ENCODE assay signal across 8 cellular contexts in the genomic region with DNA sequence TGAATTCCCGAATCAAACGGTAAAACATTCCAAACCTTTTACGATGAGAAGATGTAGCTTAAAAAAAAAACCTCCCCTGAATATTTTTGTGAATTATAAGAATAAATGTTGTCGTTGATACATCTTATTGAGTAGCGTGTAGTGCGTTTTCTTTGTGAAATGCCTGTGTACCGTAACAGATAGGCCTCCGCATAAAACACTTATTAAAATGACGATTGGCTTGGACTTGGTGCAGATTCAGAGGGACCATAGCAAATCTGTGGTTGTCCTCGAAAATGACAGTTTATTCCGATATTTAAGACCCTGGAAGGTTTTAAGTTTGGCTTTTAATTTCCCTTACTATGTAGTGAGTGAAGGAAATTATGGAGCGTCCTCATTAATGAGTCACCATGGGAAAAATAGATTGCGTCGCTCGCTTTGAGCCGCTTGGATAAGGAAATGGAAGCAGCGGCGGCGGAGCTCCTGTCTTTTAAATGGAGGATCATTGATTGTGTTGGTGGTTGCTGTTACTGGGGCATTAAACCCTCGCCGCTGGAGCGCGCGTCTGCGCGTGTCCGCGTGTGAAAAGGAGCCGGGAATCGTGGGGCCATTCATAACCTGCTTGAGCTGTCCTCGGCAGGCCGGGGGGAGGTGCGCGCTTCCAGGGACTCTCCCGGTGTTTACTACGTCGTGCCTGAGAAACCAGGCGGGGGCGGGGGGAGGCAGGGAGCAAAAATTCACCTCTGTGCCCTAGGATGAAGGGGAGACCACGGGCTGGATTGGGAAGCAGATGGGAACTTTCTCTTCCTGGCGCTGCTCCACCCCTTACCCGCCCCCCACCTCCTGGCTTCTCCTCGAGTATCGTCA. TPM values are rescaled to one million over a fixed set of nuclear protein-coding genes. Genes with fewer than 3 reads are reported as not detected.
A peak's percentile ranks its signal among the peaks of the same experiment; 100 is the strongest.
DNase-seq lines count a peak whose midpoint lies in the region; ATAC-seq and TF ChIP-seq lines count a peak whose summit lies in the region.

No MANE protein-coding gene starts in this region.

- H3K9me3 ChIP-seq in SK-N-MC (ENCODE audit: low read depth, low read length), result no peaks in the 10 kb centered on the region
- no peaks in the 10 kb centered on the region for H3K9me3 ChIP-seq in transverse colon

- DNase-seq in EL (peak; percentile 91), NCI-H1048 (lab: John Stamatoyannopoulos, UW) (peak; percentile 66), SK-N-MC (ENCODE audit: low read depth, low spot score) (peak; percentile 80), Right ventricle myocardium superior (peak; percentile 87), osteocyte (ENCODE audit: extremely low spot score, unreplicated experiment) (peak; percentile 90), transverse colon (peak; percentile 88)
- peak; percentile 75 for DNase-seq in activated naive CD8-positive, alpha-beta T cell treated with anti-CD3 and anti-CD28 coated beads for 36 hours

- H3K36me3 Mint-ChIP-seq in activated naive CD8-positive, alpha-beta T cell treated with anti-CD3 and anti-CD28 coated beads for 36 hours, result peaks cover 18% of the 10 kb centered on the region
- no peaks in the 10 kb centered on the region for H3K36me3 Mint-ChIP-seq in osteocyte (ENCODE audit: unreplicated experiment)

- TF ChIP-seq EP300 in transverse colon (IDR thresholded peaks at IDR 0.05; ENCODE audit: low read depth), result no peak

- H3K27ac ChIP-seq in SK-N-MC (peak overlapping the region; percentile 95), transverse colon (peak overlapping the region; percentile 94 to 99 (median 98))

- H3K36me3 ChIP-seq in SK-N-MC (ENCODE audit: insufficient read depth, low read length), result no peaks in the 10 kb centered on the region
- H3K36me3 ChIP-seq in transverse colon, result no peaks in the 10 kb centered on the region

- no peaks in the 10 kb centered on the region for H3K9me3 Mint-ChIP-seq in activated naive CD8-positive, alpha-beta T cell treated with anti-CD3 and anti-CD28 coated beads for 36 hours
- H3K9me3 Mint-ChIP-seq in osteocyte (ENCODE audit: unreplicated experiment), result no peaks in the 10 kb centered on the region

- H3K9ac ChIP-seq in SK-N-MC (ENCODE audit: insufficient read length), result peak overlapping the region; percentile 86

- intact Hi-C loops in Right ventricle myocardium superior (cut with DNase I), result loop anchor here (2.0 to 5.0 kb wide), 2 partner anchors 14 to 38 kb away; no protein-coding TSS in a partner anchor
- intact Hi-C loops in transverse colon (cut with DNase I; ENCODE audit: low total_unique reads), result no loop called here

- no peaks in the 10 kb centered on the region for H3K27me3 ChIP-seq in transverse colon

- WGBS in transverse colon (ENCODE audit: low coverage in 1 of 2), 2 donors, result 0% methylated on average over 24 to 44 of the region's 44 CpGs

- H3K27me3 Mint-ChIP-seq in activated naive CD8-positive, alpha-beta T cell treated with anti-CD3 and anti-CD28 coated beads for 36 hours, result no peaks in the 10 kb centered on the region
- H3K27me3 Mint-ChIP-seq in osteocyte (ENCODE audit: unreplicated experiment), result no peaks in the 10 kb centered on the region

- H3K4me3 Mint-ChIP-seq in activated naive CD8-positive, alpha-beta T cell treated with anti-CD3 and anti-CD28 coated beads for 36 hours, result peak overlapping the region; percentile 98
- peak overlapping the region; percentile 98 for H3K4me3 Mint-ChIP-seq in osteocyte (ENCODE audit: unreplicated experiment)

- TF ChIP-seq POLR2A in transverse colon (IDR thresholded peaks at IDR 0.05), result peak; percentile 83

- peaks cover 49% of the 10 kb centered on the region for H3K4me1 Mint-ChIP-seq in activated naive CD8-positive, alpha-beta T cell treated with anti-CD3 and anti-CD28 coated beads for 36 hours
- H3K4me1 Mint-ChIP-seq in osteocyte (ENCODE audit: unreplicated experiment), result peaks cover 41% of the 10 kb centered on the region

- H3K4me3 ChIP-seq in SK-N-MC, result peak overlapping the region; percentile 92
- H3K4me3 ChIP-seq in transverse colon, result peak overlapping the region; percentile 50 to 98 (median 75)

- peak overlapping the region; percentile 96 for H3K27ac Mint-ChIP-seq in activated naive CD8-positive, alpha-beta T cell treated with anti-CD3 and anti-CD28 coated beads for 36 hours
- peak overlapping the region; percentile 98 for H3K27ac Mint-ChIP-seq in osteocyte (ENCODE audit: unreplicated experiment)

- H3K4me1 ChIP-seq in transverse colon, result peaks cover 8 to 67% (median 36%) of the 10 kb centered on the region in 4 donors

- in situ Hi-C loops in transverse colon (cut with MboI; ENCODE audit: low pct_ligation_motif_present in 1 of 4, low pct_unique_long_range_greater_than_20kb in 1 of 4, low sequenced_read_pairs in 3 of 4), result no loop called here

- ATAC-seq in Right ventricle myocardium superior (ENCODE audit: poor library complexity) (peak; percentile 36), GM19351 (IDR thresholded peaks at IDR 0.05; ENCODE audit: unreplicated experiment) (no peak)

- no peak for TF ChIP-seq CTCF in osteocyte (IDR thresholded peaks at IDR 0.05)
- peak in 2 of 5 experiments; percentile 26 to 27 for TF ChIP-seq CTCF in transverse colon (IDR thresholded peaks at IDR 0.05)

RNA-seq across cellular contexts. Expression of gene SPEN, which starts 1.6 kb away (rescaled TPM):
- total RNA-seq in activated naive CD8-positive, alpha-beta T cell treated with anti-CD3 and anti-CD28 coated beads for 36 hours, result 10 to 100 TPM; 49.3 to 51.9 TPM
- total RNA-seq in Right ventricle myocardium superior (20.3 TPM), osteocyte (54.0 and 59.8 TPM in 2 replicates), transverse colon (10 to 100 TPM; 28.4 to 81.9 (median 42.6) TPM)

RNA-seq across cellular contexts. Expression of gene UQCRHL, which starts 41.7 kb away (rescaled TPM):
- total RNA-seq in activated naive CD8-positive, alpha-beta T cell treated with anti-CD3 and anti-CD28 coated beads for 36 hours, result 1 to 10 TPM; 1.9 to 2.0 TPM
- total RNA-seq in Right ventricle myocardium superior (6.1 TPM), osteocyte (1.5 and 1.6 TPM in 2 replicates), transverse colon (1 to 10 TPM in 3 of 4 donors, under 1 TPM in 1; 0.75 to 3.0 (median 1.7) TPM)
